Comparison of ENCODE assay signal across 20 cellular contexts in genomic region chr17:50703162-50703561, GRCh38. TPM values are rescaled to one million over a fixed set of nuclear protein-coding genes. Genes with fewer than 3 reads are reported as not detected.
A peak's percentile ranks its signal among the peaks of the same experiment; 100 is the strongest.
DNase-seq lines count a peak whose midpoint lies in the region; ATAC-seq and TF ChIP-seq lines count a peak whose summit lies in the region.
"Had no signal": no experiment of that assay in that cellular context is flagged by ENCODE, and none has a peak within 500 bp of the region (broad histone marks: within the 10 kb centered on the region; RNA-seq: fewer than 3 reads in every experiment).

No MANE protein-coding gene starts in this region.

- CTCF ChIA-PET in HEK293 (lab: Yijun Ruan, JAX), result interaction anchor here (0.5 to 1.4 kb wide), 5 partner anchors 8 to 221 kb away, joined by 3 to 7 read pairs (median 4); no protein-coding TSS in a partner anchor

- H3K27ac ChIP-seq in HEK293 (ENCODE audit: extremely low read depth, low read depth, low read length) (no peak overlapping the region), endodermal cell (ENCODE audit: low read depth, low read length) (no peak overlapping the region)
- H3K27ac ChIP-seq: epithelial cell of prostate, right atrium auricular region had no signal

- H3K4me3 Mint-ChIP-seq in activated T-cell treated with anti-CD3 and anti-CD28 coated beads, Interleukin-2, amount 50 U/mL, for 72 hours, result peak overlapping the region in 1 of 2 donors; percentile 1
- no peak overlapping the region for H3K4me3 Mint-ChIP-seq in activated T-cell treated with anti-CD3 and anti-CD28 coated beads, Interleukin-2, amount 50 U/mL, for 4 hours
- H3K4me3 Mint-ChIP-seq in endodermal cell, result no peak overlapping the region
- H3K4me3 Mint-ChIP-seq in stimulated activated memory B cell treated with anti-CD40 and anti-IgM and Interleukin-4, amounts not matched to agents 10 μg/mL and 1 μg/mL and 100 μg/mL, for 72 hours, result no peak overlapping the region
- H3K4me3 Mint-ChIP-seq: T-helper 1 cell treated with Interleukin-12 subunit alpha and Interleukin-12 subunit beta and Interleukin-4 antibody, amounts not matched to agents 30 μg/mL and 1 μg/mL, for 36 hours had no signal

- H3K27me3 ChIP-seq in endodermal cell (ENCODE audit: control insufficient read depth, insufficient read depth, low read length, poor library complexity, severe bottlenecking), result no peaks in the 10 kb centered on the region
- H3K27me3 ChIP-seq: right atrium auricular region had no signal

- ATAC-seq in activated T-cell treated with anti-CD3 and anti-CD28 coated beads, Interleukin-2, amount 50 U/mL, for 72 hours (replicated peaks in 1 of 2), result no peak
- ATAC-seq in activated T-cell treated with anti-CD3 and anti-CD28 coated beads, Interleukin-2, amount 50 U/mL, for 4 hours, result no peak
- no peak for ATAC-seq in stimulated activated memory B cell treated with anti-CD40 and anti-IgM and Interleukin-4, amounts not matched to agents 10 μg/mL and 1 μg/mL and 100 μg/mL, for 72 hours
- ATAC-seq in left ventricle myocardium superior, result no peak
- no peak for ATAC-seq in HG02884 (IDR thresholded peaks at IDR 0.05; ENCODE audit: unreplicated experiment)
- no peak for ATAC-seq in HG02798 (IDR thresholded peaks at IDR 0.05; ENCODE audit: poor library complexity, unreplicated experiment)
- ATAC-seq: PC-3 had no signal

- peaks cover 49 to 64% of the 10 kb centered on the region in 2 experiments for H3K36me3 ChIP-seq in HEK293 (ENCODE audit: control insufficient read depth in 2 of 2, insufficient read depth in 1 of 2, low read length in 2 of 2)
- peaks cover 43% of the 10 kb centered on the region for H3K36me3 ChIP-seq in endodermal cell (ENCODE audit: control insufficient read depth, insufficient read depth, low read length)

- H3K4me3 ChIP-seq in HEK293 (ENCODE audit: low read depth, low read length) (no peak overlapping the region), endodermal cell (ENCODE audit: low read length) (no peak overlapping the region)
- H3K4me3 ChIP-seq: right atrium auricular region had no signal

- no peaks in the 10 kb centered on the region for H3K4me1 ChIP-seq in HEK293 (ENCODE audit: control insufficient read depth, insufficient read depth, low read length)
- no peaks in the 10 kb centered on the region for H3K4me1 ChIP-seq in endodermal cell (ENCODE audit: control insufficient read depth, insufficient read depth, low read length)

- no peaks in the 10 kb centered on the region for H3K27me3 Mint-ChIP-seq in activated T-cell treated with anti-CD3 and anti-CD28 coated beads, Interleukin-2, amount 50 U/mL, for 72 hours (ENCODE audit: low read depth)
- H3K27me3 Mint-ChIP-seq in activated T-cell treated with anti-CD3 and anti-CD28 coated beads, Interleukin-2, amount 50 U/mL, for 4 hours (ENCODE audit: low read depth), result no peaks in the 10 kb centered on the region
- no peaks in the 10 kb centered on the region for H3K27me3 Mint-ChIP-seq in endodermal cell (ENCODE audit: insufficient read depth)
- H3K27me3 Mint-ChIP-seq in stimulated activated memory B cell treated with anti-CD40 and anti-IgM and Interleukin-4, amounts not matched to agents 10 μg/mL and 1 μg/mL and 100 μg/mL, for 72 hours, result no peaks in the 10 kb centered on the region

- H3K27ac Mint-ChIP-seq in activated T-cell treated with anti-CD3 and anti-CD28 coated beads, Interleukin-2, amount 50 U/mL, for 72 hours, result peak overlapping the region; percentile 49
- H3K27ac Mint-ChIP-seq in endodermal cell, result peak overlapping the region; percentile 65
- peak overlapping the region; percentile 29 for H3K27ac Mint-ChIP-seq in stimulated activated memory B cell treated with anti-CD40 and anti-IgM and Interleukin-4, amounts not matched to agents 10 μg/mL and 1 μg/mL and 100 μg/mL, for 72 hours

- no peak overlapping the region for H3K9ac ChIP-seq in endodermal cell (ENCODE audit: extremely low read depth, low read length, poor library complexity, severe bottlenecking)

- H3K9me3 ChIP-seq in HEK293 (ENCODE audit: control insufficient read depth, insufficient read depth, low read depth, low read length) (no peaks in the 10 kb centered on the region), endodermal cell (ENCODE audit: control insufficient read depth, low read length) (no peaks in the 10 kb centered on the region)
- H3K9me3 ChIP-seq: right atrium auricular region had no signal

- 95 to 98% methylated on average over 3 of the region's 3 CpGs for WGBS in endodermal cell (ENCODE audit: insufficient coverage in 1 of 2, insufficient read length in 1 of 2), 2 experiments

- no peak for TF ChIP-seq CTCF in HEK293 (tag by site-specific recombination; IDR thresholded peaks at IDR 0.05)
- no peak for TF ChIP-seq CTCF in endodermal cell (conservative IDR thresholded peaks at IDR 0.05)

- no peak for DNase-seq in activated T-cell treated with anti-CD3 and anti-CD28 coated beads, Interleukin-2, amount 50 U/mL, for 72 hours
- DNase-seq in activated T-cell treated with anti-CD3 and anti-CD28 coated beads, Interleukin-2, amount 50 U/mL, for 4 hours, result no peak
- DNase-seq in endodermal cell (no peak), left ventricle myocardium superior (no peak)
- DNase-seq: amygdala, DMS79 treated with DMSO at 0.1 percent for 48 hours, H7, Karpas-422, NCI-H1092, NCI-H1930, NCI-H2227 treated with DMSO at 0.1 percent for 48 hours, NCI-H774, PC-3 had no signal

- intact Hi-C loops in left ventricle myocardium superior (cut with micrococcal nuclease), result no loop called here

- POLR2A ChIA-PET in HEK293 (lab: Yijun Ruan, JAX), result no interaction called here

- H3K4me1 Mint-ChIP-seq in activated T-cell treated with anti-CD3 and anti-CD28 coated beads, Interleukin-2, amount 50 U/mL, for 72 hours (ENCODE audit: low read depth), result peaks cover 53% of the 10 kb centered on the region
- H3K4me1 Mint-ChIP-seq in activated T-cell treated with anti-CD3 and anti-CD28 coated beads, Interleukin-2, amount 50 U/mL, for 4 hours (ENCODE audit: low read depth), result peaks cover 42% of the 10 kb centered on the region
- H3K4me1 Mint-ChIP-seq in endodermal cell, result peaks cover 11% of the 10 kb centered on the region
- H3K4me1 Mint-ChIP-seq in stimulated activated memory B cell treated with anti-CD40 and anti-IgM and Interleukin-4, amounts not matched to agents 10 μg/mL and 1 μg/mL and 100 μg/mL, for 72 hours, result peaks cover 22% of the 10 kb centered on the region

- H3K9me3 Mint-ChIP-seq in activated T-cell treated with anti-CD3 and anti-CD28 coated beads, Interleukin-2, amount 50 U/mL, for 72 hours, result no peaks in the 10 kb centered on the region
- H3K9me3 Mint-ChIP-seq in activated T-cell treated with anti-CD3 and anti-CD28 coated beads, Interleukin-2, amount 50 U/mL, for 4 hours, result no peaks in the 10 kb centered on the region
- no peaks in the 10 kb centered on the region for H3K9me3 Mint-ChIP-seq in endodermal cell
- H3K9me3 Mint-ChIP-seq in stimulated activated memory B cell treated with anti-CD40 and anti-IgM and Interleukin-4, amounts not matched to agents 10 μg/mL and 1 μg/mL and 100 μg/mL, for 72 hours, result no peaks in the 10 kb centered on the region
- H3K9me3 Mint-ChIP-seq: T-helper 1 cell treated with Interleukin-12 subunit alpha and Interleukin-12 subunit beta and Interleukin-4 antibody, amounts not matched to agents 30 μg/mL and 1 μg/mL, for 36 hours had no signal

- peaks cover 7 to 19% of the 10 kb centered on the region in 2 donors for H3K36me3 Mint-ChIP-seq in activated T-cell treated with anti-CD3 and anti-CD28 coated beads, Interleukin-2, amount 50 U/mL, for 72 hours (ENCODE audit: insufficient read depth in 2 of 2)
- peaks cover 25% of the 10 kb centered on the region for H3K36me3 Mint-ChIP-seq in activated T-cell treated with anti-CD3 and anti-CD28 coated beads, Interleukin-2, amount 50 U/mL, for 4 hours (ENCODE audit: insufficient read depth)
- peaks cover 37% of the 10 kb centered on the region for H3K36me3 Mint-ChIP-seq in endodermal cell (ENCODE audit: low read depth)
- H3K36me3 Mint-ChIP-seq in stimulated activated memory B cell treated with anti-CD40 and anti-IgM and Interleukin-4, amounts not matched to agents 10 μg/mL and 1 μg/mL and 100 μg/mL, for 72 hours, result peaks cover 38% of the 10 kb centered on the region

TF ChIP-seq in HEK293, 187 proteins besides CTCF, POLR2A, EP300 and RAD21:
- TF ChIP-seq ZNF664 (tag by site-specific recombination; IDR thresholded peaks at IDR 0.05) (peak; percentile 92), ELK4 (IDR thresholded peaks at IDR 0.05; ENCODE audit: borderline replicate concordance, low read depth, low read length) (no peak), ZNF629 (tag by site-specific recombination; IDR thresholded peaks at IDR 0.05) (no peak)

RNA-seq across cellular contexts. Expression of gene ANKRD40, which starts 4.6 kb away (rescaled TPM):
- total RNA-seq in activated T-cell treated with anti-CD3 and anti-CD28 coated beads, Interleukin-2, amount 50 U/mL, for 72 hours, result 10 to 100 TPM; 36.4 to 37.8 TPM
- 10 to 100 TPM; 54.4 to 61.1 (median 59.1) TPM for total RNA-seq in activated T-cell treated with anti-CD3 and anti-CD28 coated beads, Interleukin-2, amount 50 U/mL, for 4 hours
- total RNA-seq in endodermal cell (10 to 100 TPM; 44.9 to 60.3 TPM), left ventricle myocardium superior (54.4 TPM)
- 38.1 TPM for polyA plus RNA-seq in endodermal cell (2013, experiment 1 of 2)
- 37.3 TPM for polyA plus RNA-seq in endodermal cell (2013, experiment 2 of 2)

RNA-seq across cellular contexts. Expression of gene LUC7L3, which starts 16.2 kb away (rescaled TPM):
- 100 to 1,000 TPM; 148 to 190 TPM for total RNA-seq in activated T-cell treated with anti-CD3 and anti-CD28 coated beads, Interleukin-2, amount 50 U/mL, for 72 hours
- total RNA-seq in activated T-cell treated with anti-CD3 and anti-CD28 coated beads, Interleukin-2, amount 50 U/mL, for 4 hours, result 100 to 1,000 TPM in 2 of 3 donors, 10 to 100 TPM in 1; 99.8 to 108 (median 100) TPM
- total RNA-seq in endodermal cell (100 to 1,000 TPM; 122 to 169 TPM), left ventricle myocardium superior (53.3 TPM)
- 252 TPM for polyA plus RNA-seq in endodermal cell (2013, experiment 1 of 2)
- polyA plus RNA-seq in endodermal cell (2013, experiment 2 of 2), result 214 TPM
